Comparison of ENCODE assay signal across 8 cellular contexts in the genomic region with DNA sequence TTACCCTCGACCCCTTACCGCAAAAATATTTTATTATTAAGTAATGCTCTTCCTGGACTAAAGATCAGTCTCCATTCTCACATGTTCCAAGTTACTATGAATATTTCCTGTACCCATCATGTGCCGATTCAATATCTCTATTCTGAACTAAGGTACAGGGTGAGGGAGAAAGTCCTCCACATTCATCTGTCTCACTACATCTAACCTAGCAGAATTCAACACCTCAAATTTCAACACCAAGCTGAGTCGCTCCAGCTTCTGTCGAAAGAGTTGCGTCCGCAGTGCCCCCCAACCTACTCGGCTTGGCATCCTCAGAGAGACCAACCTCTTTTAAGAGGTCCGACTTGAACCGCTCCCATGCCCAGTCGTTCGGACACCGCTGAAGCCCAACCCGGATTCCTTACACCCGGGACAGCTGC. TPM values are rescaled to one million over a fixed set of nuclear protein-coding genes. Genes with fewer than 3 reads are reported as not detected.
DNase-seq lines count a peak whose midpoint lies in the region; ATAC-seq and TF ChIP-seq lines count a peak whose summit lies in the region.

No MANE protein-coding gene starts in this region.

- peak overlapping the region; percentile 95 for H3K27ac Mint-ChIP-seq in activated naive CD8-positive, alpha-beta T cell treated with anti-CD3 and anti-CD28 coated beads, Interleukin-2, amount 10 ng/mL, durations not matched to agents 7 days and 5 days

- H3K27me3 ChIP-seq in gastrocnemius medialis, result no peaks in the 10 kb centered on the region

- DNase-seq in activated T-cell treated with anti-CD3 and anti-CD28 coated beads for 1 hour (ENCODE audit: low read depth), result peak; percentile 4
- no peak for DNase-seq in activated T-cell treated with anti-CD3 and anti-CD28 coated beads, Interleukin-2, amount 50 U/mL, for 48 hours
- DNase-seq in HPDE6-E6E7 (ENCODE audit: extremely low spot score), result peak; percentile 3
- no peak for DNase-seq in activated naive CD8-positive, alpha-beta T cell treated with anti-CD3 and anti-CD28 coated beads, Interleukin-2, amount 10 ng/mL, durations not matched to agents 7 days and 5 days
- peak; percentile 36 for DNase-seq in hepatic stellate cell (ENCODE audit: low spot score)
- DNase-seq in gastrocnemius medialis, result peak; percentile 15 to 75
- no peak for DNase-seq in NCI-H1694 treated with DMSO at 0.1 percent for 48 hours (lab: John Stamatoyannopoulos, UW)
- no peak for DNase-seq in DMS 273 (lab: John Stamatoyannopoulos, UW; ENCODE audit: unreplicated experiment)

- intact Hi-C loops in gastrocnemius medialis (cut with DNase I; ENCODE audit: low total_unique reads), result loop anchor here (2.0 kb wide), 1 partner anchor 1946 kb away; a partner anchor contains a TSS

- no peaks in the 10 kb centered on the region for H3K27me3 Mint-ChIP-seq in activated naive CD8-positive, alpha-beta T cell treated with anti-CD3 and anti-CD28 coated beads, Interleukin-2, amount 10 ng/mL, durations not matched to agents 7 days and 5 days

- in situ Hi-C loops in gastrocnemius medialis (cut with MboI; ENCODE audit: low sequenced_read_pairs in 4 of 4), result loop anchor here in 2 of 4 donors (25.0 kb wide), 1 partner anchor 173 kb away; a partner anchor contains a TSS

- H3K27ac ChIP-seq in gastrocnemius medialis, result peak overlapping the region; percentile 92 to 99 (median 96)

- no peaks in the 10 kb centered on the region for H3K9me3 ChIP-seq in gastrocnemius medialis

- no peaks in the 10 kb centered on the region for H3K36me3 ChIP-seq in gastrocnemius medialis

- H3K4me3 ChIP-seq in gastrocnemius medialis, result peak overlapping the region; percentile 87 to 97 (median 94)

- H3K9me3 Mint-ChIP-seq in activated naive CD8-positive, alpha-beta T cell treated with anti-CD3 and anti-CD28 coated beads, Interleukin-2, amount 10 ng/mL, durations not matched to agents 7 days and 5 days, result no peaks in the 10 kb centered on the region

- peak overlapping the region; percentile 82 for H3K4me3 Mint-ChIP-seq in activated naive CD8-positive, alpha-beta T cell treated with anti-CD3 and anti-CD28 coated beads, Interleukin-2, amount 10 ng/mL, durations not matched to agents 7 days and 5 days

- POLR2A ChIA-PET in activated naive CD8-positive, alpha-beta T cell treated with anti-CD3 and anti-CD28 coated beads, Interleukin-2, amount 10 ng/mL, durations not matched to agents 7 days and 5 days (lab: Charles Lee), result interaction anchor here (1.0 to 1.6 kb wide), 3 partner anchors 173 to 274 kb away, joined by 3 to 10 read pairs (median 7); a partner anchor contains a TSS

- TF ChIP-seq POLR2A in gastrocnemius medialis (IDR thresholded peaks at IDR 0.05), result peak; percentile 36 to 47

- TF ChIP-seq CTCF in gastrocnemius medialis (IDR thresholded peaks at IDR 0.05 in 4 of 5, conservative IDR thresholded peaks at IDR 0.05 in 1 of 5), result no peak

- H3K4me1 ChIP-seq in gastrocnemius medialis, result peaks cover 46 to 52% of the 10 kb centered on the region in 2 donors

- no peak for ATAC-seq in activated naive CD8-positive, alpha-beta T cell treated with anti-CD3 and anti-CD28 coated beads, Interleukin-2, amount 10 ng/mL, durations not matched to agents 7 days and 5 days (ENCODE audit: low read depth)
- ATAC-seq in gastrocnemius medialis, result peak; percentile 48 to 61

- H3K4me1 Mint-ChIP-seq in activated naive CD8-positive, alpha-beta T cell treated with anti-CD3 and anti-CD28 coated beads, Interleukin-2, amount 10 ng/mL, durations not matched to agents 7 days and 5 days, result peaks cover 36% of the 10 kb centered on the region

- peaks cover 25% of the 10 kb centered on the region for H3K36me3 Mint-ChIP-seq in activated naive CD8-positive, alpha-beta T cell treated with anti-CD3 and anti-CD28 coated beads, Interleukin-2, amount 10 ng/mL, durations not matched to agents 7 days and 5 days

RNA-seq across cellular contexts. Expression of a gene that starts 1.0 kb away (rescaled TPM):
- 10 to 100 TPM; 33.9 to 39.3 TPM for total RNA-seq in activated naive CD8-positive, alpha-beta T cell treated with anti-CD3 and anti-CD28 coated beads, Interleukin-2, amount 10 ng/mL, durations not matched to agents 7 days and 5 days
- total RNA-seq in gastrocnemius medialis, result 10 to 100 TPM; 30.8 to 50.6 (median 41.9) TPM

RNA-seq across cellular contexts. Expression of a gene that starts 1.3 kb away (rescaled TPM):
- 10 to 100 TPM; 27.6 to 29.8 TPM for total RNA-seq in activated naive CD8-positive, alpha-beta T cell treated with anti-CD3 and anti-CD28 coated beads, Interleukin-2, amount 10 ng/mL, durations not matched to agents 7 days and 5 days
- 10 to 100 TPM; 23.9 to 35.8 (median 27.8) TPM for total RNA-seq in gastrocnemius medialis

Comparison
In these comparisons a context has a peak if more than half of its experiments do, and no peak if none do; other contexts are left out.
1. DNase-seq: peak in activated T-cell treated with anti-CD3 and anti-CD28 coated beads for 1 hour (single experiment), HPDE6-E6E7 (single experiment), hepatic stellate cell (single experiment) and gastrocnemius medialis (2 of 2); none in activated T-cell treated with anti-CD3 and anti-CD28 coated beads, Interleukin-2, amount 50 U/mL, for 48 hours (0 of 2), activated naive CD8-positive, alpha-beta T cell treated with anti-CD3 and anti-CD28 coated beads, Interleukin-2, amount 10 ng/mL, durations not matched to agents 7 days and 5 days (single experiment), NCI-H1694 treated with DMSO at 0.1 percent for 48 hours (single experiment) and DMS 273 (single experiment).